10 cellular contexts compared by ENCODE assay signal in the genomic region with DNA sequence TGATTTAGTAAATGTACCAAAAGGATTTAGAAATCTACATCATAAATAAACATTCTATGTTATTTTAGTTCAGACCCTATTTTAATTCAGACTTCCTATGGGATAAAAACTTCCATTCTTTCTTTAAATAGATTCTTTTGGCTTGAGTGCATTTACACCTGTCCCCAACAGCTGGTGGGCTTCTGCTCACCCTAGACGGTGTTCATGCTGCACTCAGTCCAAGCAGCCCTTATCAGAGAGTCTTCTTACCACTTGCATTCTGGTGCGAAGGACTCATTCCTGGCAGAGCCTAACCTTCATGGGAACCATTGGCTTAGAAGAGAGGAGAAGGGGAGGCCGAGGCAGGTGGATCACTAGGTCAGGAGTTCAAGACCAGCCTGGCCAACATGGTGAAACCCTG. TPM values are rescaled to one million over a fixed set of nuclear protein-coding genes. Genes with fewer than 3 reads are reported as not detected.
"Had no signal": no experiment of that assay in that cellular context is flagged by ENCODE, and none has a peak within 500 bp of the region (broad histone marks: within the 10 kb centered on the region; RNA-seq: fewer than 3 reads in every experiment).

No MANE protein-coding gene starts in this region.

- DNase-seq: GM23248, GOT3, H7, HFFc6 had no signal

- H3K4me3 Mint-ChIP-seq: HFFc6, IgD-negative memory B cell had no signal

- H3K4me3 ChIP-seq: GM23248, HAP-1 had no signal

- H3K27ac ChIP-seq: GM23248, HL-60 had no signal

- H3K4me1 Mint-ChIP-seq: IgD-negative memory B cell had no signal

- H3K36me3 Mint-ChIP-seq: IgD-negative memory B cell had no signal

- H3K9me3 Mint-ChIP-seq: HFFc6 had no signal

- H3K9me3 ChIP-seq: HAP-1 had no signal

- H3K4me1 ChIP-seq: HAP-1 had no signal

- H3K36me3 ChIP-seq: HAP-1 had no signal

- H3K27ac Mint-ChIP-seq: HFFc6, IgD-negative memory B cell had no signal

- H2AFZ ChIP-seq: GM23248 had no signal

- H3K9ac ChIP-seq: GM23248 had no signal

- ATAC-seq: HCT116, HepG2 had no signal

RNA-seq across cellular contexts. Expression of a gene that starts 57.3 kb away (rescaled TPM):
- total RNA-seq: GM23248, HFFc6, HT1080 had no signal
- polyA plus RNA-seq: GM23248, IgD-negative memory B cell had no signal
